ENCODE assay signal across 1 cellular context in genomic region chr6:35737413-35738211, GRCh38.
A peak's percentile ranks its signal among the peaks of the same experiment; 100 is the strongest.
TF ChIP-seq lines count a peak whose summit lies in the region.

No MANE protein-coding gene starts in this region.

TF ChIP-seq in HepG2, 621 proteins besides CTCF, POLR2A, EP300 and RAD21 (continues in another document):
- TF ChIP-seq ZBTB21 (CRISPR knock-in tag; IDR thresholded peaks at IDR 0.05) (no peak), FOXP4 (CRISPR knock-in tag; IDR thresholded peaks at IDR 0.05) (no peak), ZMAT5 (CRISPR knock-in tag; IDR thresholded peaks at IDR 0.05; ENCODE audit: borderline replicate concordance, low read depth) (no peak), CBFB (CRISPR knock-in tag; IDR thresholded peaks at IDR 0.05) (no peak), ETV5 (CRISPR knock-in tag; IDR thresholded peaks at IDR 0.05; ENCODE audit: borderline replicate concordance) (no peak), CHCHD3 (CRISPR knock-in tag; IDR thresholded peaks at IDR 0.05) (no peak), ZGPAT (CRISPR knock-in tag; IDR thresholded peaks at IDR 0.05) (0 out of 2 replicates have a peak, but pooled peaks have one; percentile 50), ZNF18 (CRISPR knock-in tag; IDR thresholded peaks at IDR 0.05; ENCODE audit: insufficient replicate concordance) (no peak), ZBTB33 (CRISPR knock-in tag; IDR thresholded peaks at IDR 0.05) (peak; percentile 99), ZNF446 (CRISPR knock-in tag; IDR thresholded peaks at IDR 0.05) (no peak), PRDM4 (CRISPR knock-in tag; IDR thresholded peaks at IDR 0.05; ENCODE audit: borderline replicate concordance) (no peak), ZSCAN31 (CRISPR knock-in tag; IDR thresholded peaks at IDR 0.05; ENCODE audit: low read depth) (0 out of 2 replicates have a peak, but pooled peaks have one; percentile 40), FOSL2 (CRISPR knock-in tag; IDR thresholded peaks at IDR 0.05) (no peak), ZNF577 (CRISPR knock-in tag; IDR thresholded peaks at IDR 0.05; ENCODE audit: borderline replicate concordance, low read depth) (no peak), SKI (IDR thresholded peaks at IDR 0.05; ENCODE audit: partially characterized antibody) (no peak), ZNF260 (CRISPR knock-in tag; IDR thresholded peaks at IDR 0.05; ENCODE audit: borderline replicate concordance, low read depth) (no peak), ZNF740 (CRISPR knock-in tag; IDR thresholded peaks at IDR 0.05) (no peak), YEATS2 (CRISPR knock-in tag; IDR thresholded peaks at IDR 0.05; ENCODE audit: borderline replicate concordance) (peak; percentile 64; the same call in 1 of the 2 replicates), DR1 (CRISPR knock-in tag; IDR thresholded peaks at IDR 0.05) (no peak), GTF2F1 (IDR thresholded peaks at IDR 0.05; ENCODE audit: low read length) (no peak), ZSCAN12 (CRISPR knock-in tag; IDR thresholded peaks at IDR 0.05) (no peak), ZNF549 (CRISPR knock-in tag; IDR thresholded peaks at IDR 0.05) (no peak), ZNF792 (CRISPR knock-in tag; IDR thresholded peaks at IDR 0.05) (no peak), STAT5B (CRISPR knock-in tag; IDR thresholded peaks at IDR 0.05) (no peak), HOXD1 (CRISPR knock-in tag; IDR thresholded peaks at IDR 0.05) (no peak), ELF1 (CRISPR knock-in tag; IDR thresholded peaks at IDR 0.05) (no peak), BHLHE40 (IDR thresholded peaks at IDR 0.05; ENCODE audit: low read length) (no peak), JUND (CRISPR knock-in tag; IDR thresholded peaks at IDR 0.05) (0 out of 2 replicates have a peak, but pooled peaks have one; percentile 14), ZNF543 (CRISPR knock-in tag; IDR thresholded peaks at IDR 0.05) (no peak), MAFF (IDR thresholded peaks at IDR 0.05; ENCODE audit: low read depth, low read length) (0 out of 2 replicates have a peak, but pooled peaks have one; percentile 40), ZNF121 (CRISPR knock-in tag; IDR thresholded peaks at IDR 0.05) (no peak), MED1 (CRISPR knock-in tag; IDR thresholded peaks at IDR 0.05) (0 out of 2 replicates have a peak, but pooled peaks have one; percentile 22), MTF1 (CRISPR knock-in tag; IDR thresholded peaks at IDR 0.05) (no peak), ZNF30 (CRISPR knock-in tag; IDR thresholded peaks at IDR 0.05) (no peak), U2AF1 (optimal IDR thresholded peaks at IDR 0.05; ENCODE audit: low read depth, low read length) (no peak), ZNF530 (CRISPR knock-in tag; IDR thresholded peaks at IDR 0.05; ENCODE audit: low read depth) (no peak), FIP1L1 (IDR thresholded peaks at IDR 0.05; ENCODE audit: borderline replicate concordance, insufficient read depth, low read depth, low read length) (no peak), POGK (CRISPR knock-in tag; conservative IDR thresholded peaks at IDR 0.05) (0 out of 2 replicates have a peak, but pooled peaks have one; percentile 31), ZNF501 (CRISPR knock-in tag; IDR thresholded peaks at IDR 0.05) (peak; percentile 26; the same call in 1 of the 2 replicates), ZNF34 (CRISPR knock-in tag; IDR thresholded peaks at IDR 0.05; ENCODE audit: borderline replicate concordance) (no peak), MXD4 (CRISPR knock-in tag; IDR thresholded peaks at IDR 0.05) (no peak), ZNF441 (CRISPR knock-in tag; IDR thresholded peaks at IDR 0.05; ENCODE audit: borderline replicate concordance) (0 out of 2 replicates have a peak, but pooled peaks have one; percentile 36), MAZ (IDR thresholded peaks at IDR 0.05; ENCODE audit: borderline replicate concordance, low read depth, low read length) (no peak), MAZ (CRISPR knock-in tag; IDR thresholded peaks at IDR 0.05; ENCODE audit: low read depth) (no peak), KDM4B (CRISPR knock-in tag; IDR thresholded peaks at IDR 0.05) (no peak), PREB (CRISPR knock-in tag; IDR thresholded peaks at IDR 0.05) (no peak), NPAS2 (CRISPR knock-in tag; IDR thresholded peaks at IDR 0.05; ENCODE audit: borderline replicate concordance) (no peak), SP2 (CRISPR knock-in tag; IDR thresholded peaks at IDR 0.05) (no peak), TP53 (CRISPR knock-in tag; conservative IDR thresholded peaks at IDR 0.05) (no peak), HNF4A (CRISPR knock-in tag; IDR thresholded peaks at IDR 0.05) (no peak), UBTF (CRISPR knock-in tag; IDR thresholded peaks at IDR 0.05) (peak; percentile 23; the same call in 1 of the 2 replicates), BRF2 (CRISPR knock-in tag; IDR thresholded peaks at IDR 0.05) (no peak), CCAR2 (optimal IDR thresholded peaks at IDR 0.05; ENCODE audit: low read depth, low read length) (no peak), RELA (CRISPR knock-in tag; IDR thresholded peaks at IDR 0.05) (no peak), ZNF431 (CRISPR knock-in tag; IDR thresholded peaks at IDR 0.05; ENCODE audit: borderline replicate concordance, low read depth) (no peak), RBFOX2 (IDR thresholded peaks at IDR 0.05; ENCODE audit: low read depth, low read length) (no peak)
